In the genomic region with DNA sequence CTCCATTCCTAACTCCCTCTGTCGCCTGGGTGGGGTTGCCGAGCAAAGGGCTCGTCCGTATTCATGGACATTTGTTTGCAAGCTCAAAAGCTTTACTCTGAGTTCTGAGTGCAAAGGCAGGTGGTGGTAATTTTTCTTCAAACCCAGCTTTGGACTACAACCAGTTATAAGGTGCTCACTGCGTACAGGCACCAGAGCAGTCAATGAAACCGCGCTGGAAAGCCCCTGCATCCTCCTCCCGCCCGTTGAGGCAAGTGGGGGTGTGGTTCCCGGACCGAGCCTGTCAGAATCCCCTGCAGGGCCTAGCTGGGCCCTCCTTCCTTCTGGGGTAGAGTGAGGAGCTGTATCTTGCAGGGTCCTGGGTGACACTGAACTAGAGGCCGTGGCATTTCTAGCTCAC, we compare ENCODE assay signal across 9 cellular contexts. TPM values are rescaled to one million over a fixed set of nuclear protein-coding genes. Genes with fewer than 3 reads are reported as not detected.
A peak's percentile ranks its signal among the peaks of the same experiment; 100 is the strongest.
DNase-seq lines count a peak whose midpoint lies in the region; ATAC-seq, FAIRE-seq and TF ChIP-seq lines count a peak whose summit lies in the region.
"Had no signal": no experiment of that assay in that cellular context is flagged by ENCODE, and none has a peak within 500 bp of the region (broad histone marks: within the 10 kb centered on the region; RNA-seq: fewer than 3 reads in every experiment).

No MANE protein-coding gene starts in this region.

- CTCF ChIA-PET in activated B cell treated with CpG ODN at 0.5 μM for 24 hours (lab: Charles Lee), result interaction anchor here (0.8 to 3.3 kb wide), 32 partner anchors 9 to 444 kb away, joined by 3 to 66 read pairs (median 5); no protein-coding TSS in a partner anchor

- H3K27ac Mint-ChIP-seq in activated B cell treated with CpG ODN at 0.5 μM for 24 hours, result peak overlapping the region; percentile 94

- POLR2A ChIA-PET in activated B cell treated with CpG ODN at 0.5 μM for 24 hours (lab: Charles Lee), result interaction anchor here (0.6 to 4.0 kb wide), 47 partner anchors 9 to 1140 kb away, joined by 3 to 118 read pairs (median 6); a partner anchor contains a TSS

- no peaks in the 10 kb centered on the region for H3K9me3 Mint-ChIP-seq in activated B cell treated with CpG ODN at 0.5 μM for 24 hours

- H3K4me1 ChIP-seq in mucosa of stomach (ENCODE audit: control insufficient read depth, insufficient read depth, low read length), result peaks cover 6% of the 10 kb centered on the region

- in situ Hi-C loops in GM13976 (cut with MboI; ENCODE audit: low sequenced_read_pairs, unreplicated experiment), result no loop called here

- TF ChIP-seq CTCF in GM13976 (IDR thresholded peaks at IDR 0.05; ENCODE audit: borderline replicate concordance, control extremely low read depth, extremely low read depth, insufficient read depth, missing control alignments) (no peak), activated B cell treated with CpG ODN at 0.5 μM for 24 hours (IDR thresholded peaks at IDR 0.05) (no peak)

- no peaks in the 10 kb centered on the region for H3K9me3 ChIP-seq in mucosa of stomach (ENCODE audit: control insufficient read depth, low read length)

- peak overlapping the region; percentile 88 for H3K4me3 Mint-ChIP-seq in activated B cell treated with CpG ODN at 0.5 μM for 24 hours

- peak; percentile 83 for DNase-seq in GM13976 (ENCODE audit: low spot score)
- peak; percentile 66 for DNase-seq in activated B cell treated with CpG ODN at 0.5 μM for 24 hours
- no peak for DNase-seq in GM19239 (ENCODE audit: insufficient read length, low spot score)
- DNase-seq in NCI-H2171 treated with DMSO at 0.1 percent for 48 hours (lab: John Stamatoyannopoulos, UW), result no peak
- DNase-seq in NCI-H187 treated with DMSO at 0.1 percent for 48 hours (lab: John Stamatoyannopoulos, UW), result no peak

- FAIRE-seq in GM19239 (lab: Jason Lieb, UNC), result no peak

- no peaks in the 10 kb centered on the region for H3K36me3 ChIP-seq in mucosa of stomach (ENCODE audit: control insufficient read depth, insufficient read depth, low read length)

- H3K4me1 Mint-ChIP-seq in activated B cell treated with CpG ODN at 0.5 μM for 24 hours, result peaks cover 47% of the 10 kb centered on the region

- peak overlapping the region; percentile 42 for H3K9ac ChIP-seq in mucosa of stomach (ENCODE audit: low read length)

- peaks cover 16% of the 10 kb centered on the region for H3K27me3 ChIP-seq in mucosa of stomach (ENCODE audit: control insufficient read depth, insufficient read depth, low read length)

- intact Hi-C loops in activated B cell treated with CpG ODN at 0.5 μM for 24 hours (cut with micrococcal nuclease), result loop anchor here (2.0 kb wide), 1 partner anchor 79 kb away; a partner anchor contains a TSS

- peak overlapping the region; percentile 17 for H3K4me3 ChIP-seq in mucosa of stomach (ENCODE audit: low read length)

- ATAC-seq in HG02642 (IDR thresholded peaks at IDR 0.05; ENCODE audit: poor library complexity, unreplicated experiment) (peak; percentile 62), activated B cell treated with CpG ODN at 0.5 μM for 24 hours (ENCODE audit: low read depth) (peak; percentile 74), GM21360 (IDR thresholded peaks at IDR 0.05; ENCODE audit: unreplicated experiment) (no peak)

- no peaks in the 10 kb centered on the region for H3K27me3 Mint-ChIP-seq in activated B cell treated with CpG ODN at 0.5 μM for 24 hours

- H3K36me3 Mint-ChIP-seq in activated B cell treated with CpG ODN at 0.5 μM for 24 hours (ENCODE audit: low read depth), result peaks cover 12% of the 10 kb centered on the region

RNA-seq across cellular contexts. Expression of a gene that starts 22.3 kb away (rescaled TPM):
- 5.9 and 8.3 TPM in 2 replicates for total RNA-seq in activated B cell treated with CpG ODN at 0.5 μM for 24 hours
- total RNA-seq: lung microvascular endothelial cell had no signal

Comparison
In these comparisons a context has a peak if more than half of its experiments do, and no peak if none do; other contexts are left out.
1. DNase-seq: peak in GM13976 (single experiment) and activated B cell treated with CpG ODN at 0.5 μM for 24 hours (single experiment); none in GM19239 (single experiment), NCI-H2171 treated with DMSO at 0.1 percent for 48 hours (single experiment) and NCI-H187 treated with DMSO at 0.1 percent for 48 hours (single experiment).